In genomic region chr15:67385971-67386370, GRCh38 we compare ENCODE assay signal across 22 cellular contexts.
DNase-seq lines count a peak whose midpoint lies in the region; TF ChIP-seq lines count a peak whose summit lies in the region.
"Had no signal": no experiment of that assay in that cellular context is flagged by ENCODE, and none has a peak within 500 bp of the region (broad histone marks: within the 10 kb centered on the region; RNA-seq: fewer than 3 reads in every experiment).

No MANE protein-coding gene starts in this region.

- POLR2A ChIA-PET in AG04450 (lab: Yijun Ruan, JAX), result no interaction called here

- no peaks in the 10 kb centered on the region for H3K9me3 Mint-ChIP-seq in nephron
- H3K9me3 Mint-ChIP-seq: activated naive CD4-positive, alpha-beta T cell treated with anti-CD3 and anti-CD28 coated beads, Interleukin-2, amount 50 U/mL, for 72 hours; activated T-helper 1 cell treated with anti-CD3 and anti-CD28 coated beads, Interleukin-12 subunit alpha, Interleukin-12 subunit beta, Interleukin-2, Interleukin-4 antibody, amounts not matched to agents 30 ng/mL and 10 ng/mL and 1 ng/mL, durations not matched to agents 14 hours and 24 hours and 36 hours; CD8-positive, alpha-beta T cell; memory B cell had no signal

- H3K9me3 ChIP-seq in AG04450 (ENCODE audit: control insufficient read depth, insufficient read depth, low read length), result no peaks in the 10 kb centered on the region
- H3K9me3 ChIP-seq: ascending aorta, HAP-1, sigmoid colon had no signal

- CTCF ChIA-PET in AG04450 (lab: Charles Lee), result interaction anchor here (1.3 to 6.5 kb wide), 2 partner anchors 47 to 450 kb away, joined by 7 to 34 read pairs; no protein-coding TSS in a partner anchor

- no peak overlapping the region for H3K27ac ChIP-seq in AG04450 (ENCODE audit: low read depth, low read length)
- H3K27ac ChIP-seq: ascending aorta, sigmoid colon had no signal

- peaks cover 17% of the 10 kb centered on the region for H3K27me3 ChIP-seq in AG04450 (ENCODE audit: control insufficient read depth, insufficient read depth, low read length)
- H3K27me3 ChIP-seq: ascending aorta, sigmoid colon had no signal

- no peak overlapping the region for H3K27ac Mint-ChIP-seq in nephron
- H3K27ac Mint-ChIP-seq: activated CD4-positive, alpha-beta T cell treated with anti-CD3 and anti-CD28 coated beads for 36 hours; activated naive CD4-positive, alpha-beta T cell treated with anti-CD3 and anti-CD28 coated beads, Interleukin-2, amount 50 U/mL, for 72 hours; activated T-helper 1 cell treated with anti-CD3 and anti-CD28 coated beads, Interleukin-12 subunit alpha, Interleukin-12 subunit beta, Interleukin-2, Interleukin-4 antibody, amounts not matched to agents 30 ng/mL and 10 ng/mL and 1 ng/mL, durations not matched to agents 14 hours and 24 hours and 36 hours; CD8-positive, alpha-beta T cell; memory B cell had no signal

- TF ChIP-seq CTCF in AG04450 (IDR thresholded peaks at IDR 0.05; ENCODE audit: low read depth, low read length) (peak; percentile 39), choroid plexus epithelial cell (conservative IDR thresholded peaks at IDR 0.05; ENCODE audit: low read depth, low read length) (peak; percentile 48), nephron (IDR thresholded peaks at IDR 0.05; ENCODE audit: unreplicated experiment in 3 of 3) (peak in 2 of 3 experiments; percentile 10 to 22)

- H3K27me3 Mint-ChIP-seq in nephron (ENCODE audit: low read depth), result peaks cover 4% of the 10 kb centered on the region

- no peaks in the 10 kb centered on the region for H3K4me1 Mint-ChIP-seq in nephron
- H3K4me1 Mint-ChIP-seq: activated CD4-positive, alpha-beta T cell treated with anti-CD3 and anti-CD28 coated beads for 36 hours; memory B cell had no signal

- H3K4me3 ChIP-seq in AG04450 (ENCODE audit: low read depth, low read length), result no peak overlapping the region
- H3K4me3 ChIP-seq in choroid plexus epithelial cell (ENCODE audit: low read depth, low read length), result no peak overlapping the region
- H3K4me3 ChIP-seq: ascending aorta, HAP-1, sigmoid colon had no signal

- no peaks in the 10 kb centered on the region for H3K36me3 Mint-ChIP-seq in nephron (ENCODE audit: low read depth)
- H3K36me3 Mint-ChIP-seq: activated naive CD4-positive, alpha-beta T cell treated with anti-CD3 and anti-CD28 coated beads, Interleukin-2, amount 50 U/mL, for 72 hours; CD8-positive, alpha-beta T cell; memory B cell had no signal

- H3K4me3 Mint-ChIP-seq in nephron, result no peak overlapping the region
- H3K4me3 Mint-ChIP-seq: activated CD4-positive, alpha-beta T cell treated with anti-CD3 and anti-CD28 coated beads for 36 hours; activated T-helper 1 cell treated with anti-CD3 and anti-CD28 coated beads, Interleukin-12 subunit alpha, Interleukin-12 subunit beta, Interleukin-2, Interleukin-4 antibody, amounts not matched to agents 30 ng/mL and 10 ng/mL and 1 ng/mL, durations not matched to agents 14 hours and 24 hours and 36 hours; CD8-positive, alpha-beta T cell; memory B cell had no signal

- DNase-seq in AG04450 (ENCODE audit: low read depth, low spot score) (no peak), Kasumi-1 (lab: John Stamatoyannopoulos, UW) (peak; percentile 2 to 18), choroid plexus epithelial cell (ENCODE audit: low read depth) (peak; percentile 27), OCI-M2 (lab: John Stamatoyannopoulos, UW; ENCODE audit: unreplicated experiment) (no peak), GM03348 (ENCODE audit: low spot score) (no peak), NAMALWA (ENCODE audit: low spot score) (no peak)
- no peak for DNase-seq in NK-92 treated with Interleukin-12 subunit alpha and Interleukin-12 subunit beta, amount 100 ng/mL, for 24 hours (lab: John Stamatoyannopoulos, UW)
- DNase-seq: activated CD4-positive, alpha-beta T cell treated with anti-CD3 and anti-CD28 coated beads for 36 hours; CD8-positive, alpha-beta T cell; cortex of kidney; DMS79 treated with DMSO at 0.1 percent for 48 hours; Karpas-422; kidney glomerular epithelial cell; NCI-H1105 treated with DMSO at 0.1 percent for 48 hours; NCI-H526; sigmoid colon had no signal

Comparison
In these comparisons a context has a peak if more than half of its experiments do, and no peak if none do; other contexts are left out.
1. DNase-seq: peak in Kasumi-1 (2 of 2) and choroid plexus epithelial cell (single experiment); none in AG04450 (single experiment), OCI-M2 (single experiment), NK-92 treated with Interleukin-12 subunit alpha and Interleukin-12 subunit beta, amount 100 ng/mL, for 24 hours (single experiment), GM03348 (single experiment) and NAMALWA (single experiment).
2. Peak in every context shown above with its lines, with median percentiles within 50 percentile points of each other: CTCF ChIP-seq.